In genomic region chr1:242017580-242018233, GRCh38 we compare ENCODE assay signal across 1 cellular context.
TF ChIP-seq lines count a peak whose summit lies in the region.

No MANE protein-coding gene starts in this region.

TF ChIP-seq in K562, 482 proteins besides CTCF, POLR2A, EP300 and RAD21 (continued from another document):
- TF ChIP-seq VEZF1 (CRISPR knock-in tag; IDR thresholded peaks at IDR 0.05) (peak; percentile 91), MAFF (IDR thresholded peaks at IDR 0.05; ENCODE audit: low read length) (peak; percentile 51; the same call in 1 of the 2 replicates), KLF16 (IDR thresholded peaks at IDR 0.05) (peak; percentile 20; the same call in 1 of the 2 replicates), TARDBP (IDR thresholded peaks at IDR 0.05) (no peak), ZNF699 (CRISPR knock-in tag; IDR thresholded peaks at IDR 0.05; ENCODE audit: insufficient replicate concordance) (no peak), ZBTB49 (CRISPR knock-in tag; IDR thresholded peaks at IDR 0.05; ENCODE audit: borderline replicate concordance) (no peak), SREBF1 (IDR thresholded peaks at IDR 0.05; ENCODE audit: borderline replicate concordance, low read depth, low read length) (no peak), ZNF668 (CRISPR knock-in tag; IDR thresholded peaks at IDR 0.05) (no peak), RBM17 (IDR thresholded peaks at IDR 0.05; ENCODE audit: borderline replicate concordance, low read depth, low read length) (no peak), SMARCC2 (IDR thresholded peaks at IDR 0.05; ENCODE audit: low read depth) (no peak), E2F5 (CRISPR knock-in tag; IDR thresholded peaks at IDR 0.05) (no peak), PYGO2 (tag; IDR thresholded peaks at IDR 0.05) (no peak), GATA2 (CRISPR knock-in tag; IDR thresholded peaks at IDR 0.05) (no peak), ZKSCAN1 (IDR thresholded peaks at IDR 0.05; ENCODE audit: low read depth, low read length) (no peak), THRA (IDR thresholded peaks at IDR 0.05) (no peak), ZNF316 (IDR thresholded peaks at IDR 0.05) (peak; percentile 83), ZNF695 (CRISPR knock-in tag; IDR thresholded peaks at IDR 0.05) (no peak), SMC3 (conservative IDR thresholded peaks at IDR 0.05; ENCODE audit: insufficient read depth, low read depth, low read length) (peak; percentile 74), ZHX1 (conservative IDR thresholded peaks at IDR 0.05; ENCODE audit: low read length) (no peak), DEAF1 (CRISPR knock-in tag; IDR thresholded peaks at IDR 0.05) (peak; percentile 53; the same call in 1 of the 2 replicates), PKNOX1 (IDR thresholded peaks at IDR 0.05) (no peak), ID3 (CRISPR knock-in tag; IDR thresholded peaks at IDR 0.05) (no peak), ID3 (tag; IDR thresholded peaks at IDR 0.05) (no peak), SAP30 (IDR thresholded peaks at IDR 0.05; ENCODE audit: borderline replicate concordance, insufficient read depth, low read depth, low read length, poor library complexity, severe bottlenecking) (no peak), NELFE (IDR thresholded peaks at IDR 0.05; ENCODE audit: insufficient read depth, insufficient read length) (no peak), POLR3G (IDR thresholded peaks at IDR 0.05; ENCODE audit: extremely low read depth, insufficient read length, insufficient replicate concordance) (no peak), CTBP1 (IDR thresholded peaks at IDR 0.05; ENCODE audit: borderline replicate concordance) (no peak), CHAMP1 (IDR thresholded peaks at IDR 0.05) (0 out of 2 replicates have a peak, but pooled peaks have one; percentile 25), ETV5 (CRISPR knock-in tag; IDR thresholded peaks at IDR 0.05; ENCODE audit: low read depth) (no peak), FOXK2 (conservative IDR thresholded peaks at IDR 0.05 in 1 of 2, IDR thresholded peaks at IDR 0.05 in 1 of 2; ENCODE audit: low read depth in 2 of 2) (0 out of 4 replicates have a peak, but pooled peaks of 1 of the 2 experiments have one; percentile 31), PHF8 (IDR thresholded peaks at IDR 0.05; ENCODE audit: borderline replicate concordance, low read length) (no peak)
